Comparison of ENCODE assay signal across 9 cellular contexts in genomic region chr13:40993119-40993518, GRCh38. TPM values are rescaled to one million over a fixed set of nuclear protein-coding genes. Genes with fewer than 3 reads are reported as not detected.
DNase-seq lines count a peak whose midpoint lies in the region; TF ChIP-seq lines count a peak whose summit lies in the region.
"Had no signal": no experiment of that assay in that cellular context is flagged by ENCODE, and none has a peak within 500 bp of the region (broad histone marks: within the 10 kb centered on the region; RNA-seq: fewer than 3 reads in every experiment).

No MANE protein-coding gene starts in this region.

- no peaks in the 10 kb centered on the region for H3K9me3 ChIP-seq in parathyroid adenoma (ENCODE audit: control insufficient read depth, low read length)
- H3K9me3 ChIP-seq in ascending aorta: no peaks in the 10 kb centered on the region

- no peak overlapping the region for H3K4me3 ChIP-seq in H7 (ENCODE audit: insufficient read depth, low read depth, low read length)
- no peak overlapping the region for H3K4me3 ChIP-seq in choroid plexus epithelial cell (ENCODE audit: low read depth, low read length)
- H3K4me3 ChIP-seq in parathyroid adenoma (ENCODE audit: low read depth, low read length): no peak overlapping the region
- H3K4me3 ChIP-seq in ascending aorta: no peak overlapping the region

- no peak overlapping the region for H3K4me2 ChIP-seq in parathyroid adenoma (ENCODE audit: low read length)

- no peaks in the 10 kb centered on the region for H3K36me3 ChIP-seq in H7 (replicated peaks; ENCODE audit: control insufficient read depth, insufficient read depth, low read length)
- no peaks in the 10 kb centered on the region for H3K36me3 ChIP-seq in parathyroid adenoma (ENCODE audit: control insufficient read depth, insufficient read depth, low read length)
- no peaks in the 10 kb centered on the region for H3K36me3 ChIP-seq in ascending aorta

- peaks cover 2% of the 10 kb centered on the region for H3K4me1 ChIP-seq in parathyroid adenoma
- peaks cover 0 to 4% of the 10 kb centered on the region in 2 donors for H3K4me1 ChIP-seq in ascending aorta

- H3K27ac ChIP-seq in parathyroid adenoma (peak overlapping the region; percentile 92), ascending aorta (no peak overlapping the region)

- H3K9ac ChIP-seq in parathyroid adenoma: no peak overlapping the region

- H2AFZ ChIP-seq in parathyroid adenoma: no peak overlapping the region

- H3K79me2 ChIP-seq in parathyroid adenoma: peaks cover 5% of the 10 kb centered on the region

- intact Hi-C loops in ascending aorta (cut with DNase I): no loop called here

- TF ChIP-seq CTCF in choroid plexus epithelial cell (conservative IDR thresholded peaks at IDR 0.05; ENCODE audit: low read depth, low read length): no peak
- no peak for TF ChIP-seq CTCF in parathyroid adenoma (IDR thresholded peaks at IDR 0.05)
- TF ChIP-seq CTCF in ascending aorta (IDR thresholded peaks at IDR 0.05): no peak

- H3K27me3 ChIP-seq in H7 (ENCODE audit: control insufficient read depth, insufficient read depth, low read length) (no peaks in the 10 kb centered on the region), parathyroid adenoma (ENCODE audit: control insufficient read depth, insufficient read depth, low read length) (no peaks in the 10 kb centered on the region), ascending aorta (no peaks in the 10 kb centered on the region)

- peak; percentile 8 for DNase-seq in H7
- DNase-seq in NCI-H345 (lab: John Stamatoyannopoulos, UW): peak; percentile 64
- peak; percentile 27 for DNase-seq in choroid plexus epithelial cell (ENCODE audit: low read depth)
- DNase-seq in T-helper 9 cell: no peak
- no peak for DNase-seq in MV-4-11 (lab: John Stamatoyannopoulos, UW)
- DNase-seq in foreskin melanocyte: no peak
- no peak for DNase-seq in ascending aorta (ENCODE audit: low spot score in 2 of 2)
- DNase-seq: amygdala had no signal

RNA-seq across cellular contexts. Expression of gene ELF1, which starts 26.0 kb away (rescaled TPM):
- 18.6 and 19.1 TPM in 2 replicates for total RNA-seq in H7 (2014; rRNA removed; shearing (Covaris generic))
- 105 TPM for total RNA-seq in ascending aorta

Comparison
In these comparisons a context has a peak if more than half of its experiments do, and no peak if none do; other contexts are left out.
1. DNase-seq: peak in H7 (single experiment), NCI-H345 (single experiment) and choroid plexus epithelial cell (single experiment); none in T-helper 9 cell (single experiment), MV-4-11 (single experiment), foreskin melanocyte (single experiment) and ascending aorta (0 of 2).